10 cellular contexts compared by ENCODE assay signal in genomic region chr18:23574611-23575308, GRCh38. TPM values are rescaled to one million over a fixed set of nuclear protein-coding genes. Genes with fewer than 3 reads are reported as not detected.
A peak's percentile ranks its signal among the peaks of the same experiment; 100 is the strongest.
DNase-seq lines count a peak whose midpoint lies in the region; ATAC-seq, FAIRE-seq and TF ChIP-seq lines count a peak whose summit lies in the region.
"Had no signal": no experiment of that assay in that cellular context is flagged by ENCODE, and none has a peak within 500 bp of the region (broad histone marks: within the 10 kb centered on the region; RNA-seq: fewer than 3 reads in every experiment).

No MANE protein-coding gene starts in this region.

- POLR2A ChIA-PET in RWPE1 (lab: Yijun Ruan, JAX; ENCODE audit: low non-redundant PET) = no interaction called here
- POLR2A ChIA-PET in endothelial cell of umbilical vein (lab: Charles Lee) = no interaction called here

- CTCF ChIA-PET in RWPE1 (lab: Yijun Ruan, JAX) (no interaction called here), endothelial cell of umbilical vein (lab: Charles Lee) (no interaction called here)

- H3K4me1 ChIP-seq in DND-41 (ENCODE audit: insufficient read depth, low read length) (peaks cover 22% of the 10 kb centered on the region), endothelial cell of umbilical vein (ENCODE audit: control insufficient read depth, extremely low read depth, insufficient read depth, low read length) (peaks cover 12% of the 10 kb centered on the region), psoas muscle (peaks cover 24% of the 10 kb centered on the region)

- TF ChIP-seq CTCF in DND-41 (IDR thresholded peaks at IDR 0.05; ENCODE audit: borderline replicate concordance, extremely low read depth, low read length, poor library complexity, severe bottlenecking) (no peak), RWPE1 (conservative IDR thresholded peaks at IDR 0.05; ENCODE audit: low read depth) (no peak), endothelial cell of umbilical vein (IDR thresholded peaks at IDR 0.05; ENCODE audit: extremely low read depth in 1 of 2, insufficient read depth in 1 of 2, low read depth in 1 of 2, low read length in 2 of 2) (no peak), psoas muscle (IDR thresholded peaks at IDR 0.05) (no peak)

- H3K36me3 ChIP-seq in DND-41 (ENCODE audit: insufficient read depth, low read length) (peaks cover 42% of the 10 kb centered on the region), endothelial cell of umbilical vein (ENCODE audit: control insufficient read depth in 2 of 2, extremely low read depth in 1 of 2, insufficient read depth in 2 of 2, low read length in 2 of 2) (peaks cover 0 to 3% of the 10 kb centered on the region in 2 experiments), psoas muscle (ENCODE audit: insufficient read depth in 1 of 2, low read depth in 1 of 2) (peaks cover 10 to 47% of the 10 kb centered on the region in 2 donors)

- H3K27me3 ChIP-seq in DND-41 (ENCODE audit: insufficient read depth, low read length, poor library complexity) (no peaks in the 10 kb centered on the region), endothelial cell of umbilical vein (ENCODE audit: control insufficient read depth in 2 of 2, insufficient read depth in 2 of 2, low read length in 2 of 2) (no peaks in the 10 kb centered on the region), psoas muscle (ENCODE audit: insufficient read depth in 3 of 3, low read length in 2 of 3) (no peaks in the 10 kb centered on the region)

- no TSS peak for BruUV-seq in endothelial cell of umbilical vein (replicated peaks; lab: Mats Ljungman, UMichigan)

- H3K9me3 ChIP-seq in DND-41 (ENCODE audit: insufficient read depth, low read length, severe bottlenecking) = no peaks in the 10 kb centered on the region
- H3K9me3 ChIP-seq in endothelial cell of umbilical vein (replicated peaks; ENCODE audit: control insufficient read depth, insufficient read depth, low read length) = no peaks in the 10 kb centered on the region
- no peaks in the 10 kb centered on the region for H3K9me3 ChIP-seq in psoas muscle

- H2AFZ ChIP-seq in DND-41 (ENCODE audit: low read depth, low read length) (no peak overlapping the region), endothelial cell of umbilical vein (ENCODE audit: low read depth, low read length) (no peak overlapping the region)

- H3K4me2 ChIP-seq in DND-41 (ENCODE audit: insufficient read depth, low read length) (no peak overlapping the region), endothelial cell of umbilical vein (ENCODE audit: insufficient read depth, low read length) (no peak overlapping the region)

- intact Hi-C loops in endothelial cell of umbilical vein (cut with micrococcal nuclease) = no loop called here
- intact Hi-C loops in psoas muscle (cut with DNase I) = loop anchor here in 1 of 2 donors (5.0 kb wide), 1 partner anchor 42 kb away; no protein-coding TSS in a partner anchor

- H3K27ac ChIP-seq in DND-41 (ENCODE audit: low read length) = peak overlapping the region; percentile 50
- peak overlapping the region; percentile 44 for H3K27ac ChIP-seq in RWPE1
- H3K27ac ChIP-seq in endothelial cell of umbilical vein (ENCODE audit: insufficient read depth, low read depth, low read length) = no peak overlapping the region
- no peak overlapping the region for H3K27ac ChIP-seq in psoas muscle
- H3K27ac ChIP-seq: coronary artery had no signal

- H3K9ac ChIP-seq in DND-41 (ENCODE audit: low read depth, low read length) (no peak overlapping the region), endothelial cell of umbilical vein (replicated peaks; ENCODE audit: extremely low read depth, insufficient read depth, low read length) (no peak overlapping the region)

- H3K9me1 ChIP-seq in endothelial cell of umbilical vein (replicated peaks; ENCODE audit: control insufficient read depth, extremely low read depth, insufficient read depth, low read length) = no peaks in the 10 kb centered on the region

- TF ChIP-seq POLR2A in endothelial cell of umbilical vein (IDR thresholded peaks at IDR 0.05; ENCODE audit: low read depth, low read length) = no peak

- ATAC-seq in DND-41 (ENCODE audit: insufficient read depth, low read depth) (peak; percentile 70; the same call in 2 of the 3 replicates), psoas muscle (peak; percentile 55 to 67 (median 61)), GM19351 (IDR thresholded peaks at IDR 0.05; ENCODE audit: unreplicated experiment) (no peak), HG03025 (IDR thresholded peaks at IDR 0.05; ENCODE audit: low FRiP score, unreplicated experiment) (no peak)

- H3K79me2 ChIP-seq in DND-41 (ENCODE audit: insufficient read depth, low read length) (peaks cover 22% of the 10 kb centered on the region), endothelial cell of umbilical vein (ENCODE audit: control insufficient read depth, insufficient read depth, low read length) (peaks cover 35% of the 10 kb centered on the region)

- no peak for DNase-seq in DND-41
- DNase-seq in RWPE1 (ENCODE audit: low spot score) = no peak
- no peak for DNase-seq in endothelial cell of umbilical vein (ENCODE audit: low read depth, low spot score)
- DNase-seq in psoas muscle = no peak
- DNase-seq in NCI-H1417 (lab: John Stamatoyannopoulos, UW) = no peak
- no peak for DNase-seq in NCI-H2227 treated with DMSO at 0.1 percent for 48 hours (lab: John Stamatoyannopoulos, UW)
- DNase-seq: NCI-H524 treated with DMSO at 0.1 percent for 48 hours had no signal

- dilution Hi-C loops in endothelial cell of umbilical vein (cut with MboI; ENCODE audit: extremely low pct_ligation_motif_present, low sequenced_read_pairs) = no loop called here

- H4K20me1 ChIP-seq in DND-41 (ENCODE audit: insufficient read depth, low read length) (peaks cover 8% of the 10 kb centered on the region; the same call in 1 of the 2 replicates), endothelial cell of umbilical vein (replicated peaks; ENCODE audit: control insufficient read depth, extremely low read depth, insufficient read depth, low read length) (peaks cover 2% of the 10 kb centered on the region)

- WGBS in psoas muscle, 3 donors = 39 to 43% (median 41%) methylated on average over 5 of the region's 5 CpGs

- FAIRE-seq in endothelial cell of umbilical vein (lab: Jason Lieb, UNC) = peak; percentile 46

- H3K4me3 ChIP-seq in DND-41 (ENCODE audit: low read depth in 1 of 2, low read length in 2 of 2) (no peak overlapping the region), endothelial cell of umbilical vein (replicated peaks in 1 of 3; ENCODE audit: insufficient read depth in 1 of 3, low read depth in 1 of 3, low read length in 3 of 3) (no peak overlapping the region), psoas muscle (no peak overlapping the region)
- H3K4me3 ChIP-seq: coronary artery had no signal

TF ChIP-seq in endothelial cell of umbilical vein, 7 proteins besides CTCF, POLR2A, EP300 and RAD21:
- TF ChIP-seq FOS (IDR thresholded peaks at IDR 0.05; ENCODE audit: borderline replicate concordance, insufficient read depth, low read length) = no peak
- TF ChIP-seq POLR2AphosphoS5 (IDR thresholded peaks at IDR 0.05; ENCODE audit: insufficient read depth, low read depth, low read length) = no peak
- TF ChIP-seq GATA2 (IDR thresholded peaks at IDR 0.05; ENCODE audit: insufficient read depth, insufficient read length, low read depth, low read length) = no peak
- no peak for TF ChIP-seq MYC (IDR thresholded peaks at IDR 0.05; ENCODE audit: low read depth, low read length)
- TF ChIP-seq MAX (IDR thresholded peaks at IDR 0.05; ENCODE audit: insufficient read depth, insufficient read length) = no peak
- no peak for TF ChIP-seq EZH2 (IDR thresholded peaks at IDR 0.05; ENCODE audit: borderline replicate concordance, low read depth, low read length, severe bottlenecking)
- TF ChIP-seq JUN (IDR thresholded peaks at IDR 0.05; ENCODE audit: borderline replicate concordance, insufficient read depth, insufficient read length, low read depth) = no peak
TF ChIP-seq in endothelial cell of umbilical vein: peak in this region for 0.

RNA-seq across cellular contexts. Expression of gene NPC1, which starts 11.5 kb away (rescaled TPM):
- total RNA-seq in endothelial cell of umbilical vein = 45.2 and 58.2 TPM in 2 replicates
- 38.9 and 40.6 TPM in 2 replicates for polyA plus RNA-seq in endothelial cell of umbilical vein
- 33.1 and 33.7 TPM in 2 replicates for polyA plus RNA-seq in endothelial cell of umbilical vein (2011; cell fraction: cytosol; rRNA removed)
- 62.0 and 72.7 TPM in 2 replicates for polyA plus RNA-seq in endothelial cell of umbilical vein (2011; cell fraction: nucleus; rRNA removed)
- 27.2 and 39.7 TPM in 2 replicates for polyA plus RNA-seq in endothelial cell of umbilical vein (2012)
- 104 and 109 TPM in 2 replicates for polyA minus RNA-seq in endothelial cell of umbilical vein
- 82.0 TPM for polyA minus RNA-seq in endothelial cell of umbilical vein (2011; cell fraction: cytosol; rRNA and poly(A)+ RNA removed)
- 71.9 and 106 TPM in 2 replicates for polyA minus RNA-seq in endothelial cell of umbilical vein (2011; cell fraction: nucleus; rRNA and poly(A)+ RNA removed)
- total RNA-seq in psoas muscle = 10 to 100 TPM; 27.6 to 58.0 (median 41.8) TPM
- polyA plus RNA-seq in psoas muscle = 100 to 1,000 TPM in 1 of 3 donors, 10 to 100 TPM in 2; 24.8 to 126 (median 30.3) TPM

Comparison
In these comparisons a context has a peak if more than half of its experiments do, and no peak if none do; other contexts are left out.
1. ATAC-seq: peak in DND-41 (single experiment) and psoas muscle (4 of 4); none in GM19351 (single experiment) and HG03025 (single experiment).
2. H3K27ac ChIP-seq: peak in DND-41 (single experiment) and RWPE1 (single experiment); none in endothelial cell of umbilical vein (single experiment) and psoas muscle (single experiment).